In genomic region chr2:127107622-127107999, GRCh38 we compare ENCODE assay signal across 1 cellular context.
TF ChIP-seq lines count a peak whose summit lies in the region.

No MANE protein-coding gene starts in this region.

TF ChIP-seq in H1, 55 proteins besides CTCF, POLR2A, EP300 and RAD21:
- TF ChIP-seq SIN3A (conservative IDR thresholded peaks at IDR 0.05 in 1 of 2, IDR thresholded peaks at IDR 0.05 in 1 of 2; ENCODE audit: low read depth in 1 of 2, low read length in 2 of 2) (0 out of 4 replicates have a peak, but pooled peaks of 1 of the 2 experiments have one; percentile 15), PHF8 (conservative IDR thresholded peaks at IDR 0.05; ENCODE audit: low read depth, low read length) (no peak)
